12 cellular contexts compared by ENCODE assay signal in genomic region chr19:2337329-2337707, GRCh38. TPM values are rescaled to one million over a fixed set of nuclear protein-coding genes. Genes with fewer than 3 reads are reported as not detected.
DNase-seq lines count a peak whose midpoint lies in the region; ATAC-seq and TF ChIP-seq lines count a peak whose summit lies in the region.
"Had no signal": no experiment of that assay in that cellular context is flagged by ENCODE, and none has a peak within 500 bp of the region (broad histone marks: within the 10 kb centered on the region; RNA-seq: fewer than 3 reads in every experiment).

No MANE protein-coding gene starts in this region.

- no peak for TF ChIP-seq CTCF in GM10248 (IDR thresholded peaks at IDR 0.05; ENCODE audit: control extremely low read depth, extremely low read depth, low read depth, missing control alignments)

- no peak overlapping the region for H3K4me2 ChIP-seq in trophoblast cell (ENCODE audit: low read length)

- H3K9ac ChIP-seq in trophoblast cell (ENCODE audit: low read length), result no peak overlapping the region

- H4K8ac ChIP-seq in trophoblast cell (ENCODE audit: low read depth, low read length), result peak overlapping the region; percentile 45

- no peak overlapping the region for H2BK5ac ChIP-seq in trophoblast cell (ENCODE audit: low read depth, low read length, poor library complexity)

- peaks cover 4% of the 10 kb centered on the region for H3K79me2 ChIP-seq in trophoblast cell (ENCODE audit: control insufficient read depth, insufficient read depth, low read length, poor library complexity)

- CTCF ChIA-PET in GM10248 (lab: Yijun Ruan, JAX), result interaction anchor here (1.1 kb wide), 1 partner anchor 109 kb away, joined by 3 read pairs; no protein-coding TSS in a partner anchor

- H3K18ac ChIP-seq in trophoblast cell (ENCODE audit: low read length), result peak overlapping the region; percentile 27

- H3K27ac ChIP-seq in trophoblast cell (ENCODE audit: low read depth, low read length), result peak overlapping the region; percentile 25
- H3K27ac ChIP-seq: epithelial cell of prostate had no signal

- H3K4ac ChIP-seq in trophoblast cell (ENCODE audit: low read depth, low read length), result no peak overlapping the region

- H3K14ac ChIP-seq in trophoblast cell (ENCODE audit: low read length), result no peak overlapping the region

- peaks cover 10% of the 10 kb centered on the region for H3K79me1 ChIP-seq in trophoblast cell (ENCODE audit: low read length)

- no peak overlapping the region for H2BK120ac ChIP-seq in trophoblast cell (ENCODE audit: insufficient read depth, low read length, poor library complexity)

- H3K4me1 ChIP-seq in trophoblast cell (ENCODE audit: control insufficient read depth in 1 of 2, insufficient read depth in 2 of 2, low read length in 2 of 2), result peaks cover 25% of the 10 kb centered on the region in 2 experiments

- peak overlapping the region; percentile 8 for H4K12ac ChIP-seq in trophoblast cell (ENCODE audit: low read depth, low read length)

- no CpG with 5 or more reads among the region's 19 CpGs for WGBS in trophoblast cell (ENCODE audit: extremely low coverage, insufficient coverage, insufficient read length)

- ATAC-seq in HG03097 (IDR thresholded peaks at IDR 0.05; ENCODE audit: low FRiP score, unreplicated experiment), result no peak

- H2AFZ ChIP-seq in trophoblast cell (ENCODE audit: insufficient read depth, low read length, poor library complexity), result no peak overlapping the region

- H4K91ac ChIP-seq in trophoblast cell (ENCODE audit: low read depth, low read length), result peak overlapping the region; percentile 22

- H3K9me3 ChIP-seq in trophoblast cell (ENCODE audit: insufficient read depth, low read depth, low read length), result peaks cover 9% of the 10 kb centered on the region

- DNase-seq in ELF-1 (ENCODE audit: low read depth, low spot score) (peak; percentile 89), SHP77 treated with DMSO at 0.1 percent for 48 hours (lab: John Stamatoyannopoulos, UW) (peak; percentile 53), fibroblast of the conjunctiva (ENCODE audit: low read depth) (peak; percentile 41), trophoblast cell (peak; percentile 87 to 92), GM10248 (ENCODE audit: extremely low spot score) (no peak), DMS114 treated with DMSO at 0.1 percent for 48 hours (lab: John Stamatoyannopoulos, UW; ENCODE audit: unreplicated experiment) (no peak)
- DNase-seq in stimulated activated CD4-positive, alpha-beta T cell treated with anti-CD3 and anti-CD28 coated beads, Interleukin-1b, Interleukin-23, amount 100 ng/mL, for 48 hours, result no peak
- DNase-seq: activated CD8-positive, alpha-beta memory T cell treated with anti-CD3 and anti-CD28 coated beads, Interleukin-2, amount 50 U/mL, for 4 hours; naive B cell had no signal

- H2BK12ac ChIP-seq in trophoblast cell (ENCODE audit: low read length), result no peak overlapping the region

- H3K23ac ChIP-seq in trophoblast cell (ENCODE audit: low read length), result no peak overlapping the region

- no peak overlapping the region for H2AK5ac ChIP-seq in trophoblast cell (ENCODE audit: low read length)

- POLR2A ChIA-PET in GM10248 (lab: Yijun Ruan, JAX), result no interaction called here

- H3K27me3 ChIP-seq in trophoblast cell (ENCODE audit: insufficient read depth, low read length), result no peaks in the 10 kb centered on the region

- peaks cover 17 to 29% of the 10 kb centered on the region in 2 experiments for H3K36me3 ChIP-seq in trophoblast cell (ENCODE audit: control insufficient read depth in 1 of 2, insufficient read depth in 2 of 2, low read length in 2 of 2)

- H3K4me3 ChIP-seq in trophoblast cell (ENCODE audit: low read depth, low read length), result no peak overlapping the region

RNA-seq across cellular contexts. Expression of gene SPPL2B, which starts 8.8 kb away (rescaled TPM):
- 27.5 and 28.8 TPM in 2 replicates for polyA plus RNA-seq in trophoblast cell (2013)

RNA-seq across cellular contexts. Expression of gene LSM7, which starts 8.9 kb away (rescaled TPM):
- 193 and 208 TPM in 2 replicates for polyA plus RNA-seq in trophoblast cell (2013)

RNA-seq across cellular contexts. Expression of gene TMPRSS9, which starts 22.7 kb away (rescaled TPM):
- 0.15 and 0.18 TPM in 2 replicates for polyA plus RNA-seq in trophoblast cell (2013)
- polyA plus RNA-seq: IgD-negative memory B cell had no signal

RNA-seq across cellular contexts. Expression of gene LINGO3, which starts 29.4 kb away (rescaled TPM):
- polyA plus RNA-seq in trophoblast cell (2013), result not detected in 2 replicates

RNA-seq across cellular contexts. Expression of gene PEAK3, which starts 55.3 kb away (rescaled TPM):
- polyA plus RNA-seq in trophoblast cell (2013), result 0.03 TPM in 2 replicates

Comparison
In these comparisons a context has a peak if more than half of its experiments do, and no peak if none do; other contexts are left out.
1. DNase-seq: peak in ELF-1 (single experiment), SHP77 treated with DMSO at 0.1 percent for 48 hours (single experiment), fibroblast of the conjunctiva (single experiment) and trophoblast cell (2 of 2); none in GM10248 (single experiment), stimulated activated CD4-positive, alpha-beta T cell treated with anti-CD3 and anti-CD28 coated beads, Interleukin-1b, Interleukin-23, amount 100 ng/mL, for 48 hours (single experiment) and DMS114 treated with DMSO at 0.1 percent for 48 hours (single experiment).